ENCODE assay signal across 17 cellular contexts in genomic region chr16:65532846-65533245, GRCh38.
DNase-seq lines count a peak whose midpoint lies in the region; ATAC-seq and TF ChIP-seq lines count a peak whose summit lies in the region.
"Had no signal": no experiment of that assay in that cellular context is flagged by ENCODE, and none has a peak within 500 bp of the region (broad histone marks: within the 10 kb centered on the region; RNA-seq: fewer than 3 reads in every experiment).

No MANE protein-coding gene starts in this region.

- H4K12ac ChIP-seq in trophoblast cell (ENCODE audit: low read depth, low read length) = no peak overlapping the region

- H3K18ac ChIP-seq in trophoblast cell (ENCODE audit: low read length) = no peak overlapping the region

- H4K20me1 ChIP-seq in fibroblast of lung (ENCODE audit: control insufficient read depth, extremely low read depth, insufficient read depth, low read length) = no peaks in the 10 kb centered on the region

- DNase-seq in NCI-H82 (lab: John Stamatoyannopoulos, UW) (peak; percentile 43), NCI-H82 treated with DMSO at 0.1 percent for 48 hours (lab: John Stamatoyannopoulos, UW; ENCODE audit: unreplicated experiment) (no peak), OCI-M1 (lab: John Stamatoyannopoulos, UW) (peak; percentile 27), fibroblast of lung (ENCODE audit: low read depth in 2 of 2) (no peak), trophoblast cell (no peak), T-helper 17 cell (no peak), HPDE6-E6E7 (ENCODE audit: extremely low spot score) (no peak), substantia nigra (lab: John Stamatoyannopoulos, UW) (no peak)
- DNase-seq: 8988T; ACHN; Calu3; CD4-positive, alpha-beta T cell; DMS79; H9 had no signal

- no peak overlapping the region for H3K23ac ChIP-seq in trophoblast cell (ENCODE audit: low read length)

- TF ChIP-seq CTCF in fibroblast of lung (conservative IDR thresholded peaks at IDR 0.05 in 1 of 2, IDR thresholded peaks at IDR 0.05 in 1 of 2; ENCODE audit: low read depth in 1 of 2, low read length in 2 of 2) = no peak

- H3K36me3 Mint-ChIP-seq in T-helper 17 cell (ENCODE audit: low read depth) = no peaks in the 10 kb centered on the region

- H3K4me1 ChIP-seq in fibroblast of lung (ENCODE audit: control insufficient read depth, extremely low read depth, insufficient read depth, low read length) (no peaks in the 10 kb centered on the region), trophoblast cell (ENCODE audit: control insufficient read depth in 1 of 2, insufficient read depth in 2 of 2, low read length in 2 of 2) (no peaks in the 10 kb centered on the region)

- no peaks in the 10 kb centered on the region for H3K36me3 ChIP-seq in fibroblast of lung (ENCODE audit: control insufficient read depth, insufficient read depth, low read length)
- peaks cover 0 to 1% of the 10 kb centered on the region in 2 experiments for H3K36me3 ChIP-seq in trophoblast cell (ENCODE audit: control insufficient read depth in 1 of 2, insufficient read depth in 2 of 2, low read length in 2 of 2)

- no peak overlapping the region for H2AK5ac ChIP-seq in trophoblast cell (ENCODE audit: low read length)

- no peak overlapping the region for H3K4me3 ChIP-seq in fibroblast of lung (replicated peaks in 1 of 4; ENCODE audit: control extremely low read depth in 1 of 4, insufficient read depth in 1 of 4, low read depth in 3 of 4, low read length in 4 of 4)
- H3K4me3 ChIP-seq in trophoblast cell (ENCODE audit: low read depth, low read length) = no peak overlapping the region
- H3K4me3 ChIP-seq: GM12878, GM23338 had no signal

- H3K27me3 ChIP-seq in fibroblast of lung (ENCODE audit: control insufficient read depth, insufficient read depth, low read length) (no peaks in the 10 kb centered on the region), trophoblast cell (ENCODE audit: insufficient read depth, low read length) (no peaks in the 10 kb centered on the region)

- peak overlapping the region; percentile 55 for H2BK120ac ChIP-seq in trophoblast cell (ENCODE audit: insufficient read depth, low read length, poor library complexity)

- H3K4me2 ChIP-seq in fibroblast of lung (ENCODE audit: extremely low read depth, insufficient read depth, low read length) (no peak overlapping the region), trophoblast cell (ENCODE audit: low read length) (no peak overlapping the region)
- H3K4me2 ChIP-seq: GM23338 had no signal

- no peak overlapping the region for H3K14ac ChIP-seq in trophoblast cell (ENCODE audit: low read length)

- H4K91ac ChIP-seq in trophoblast cell (ENCODE audit: low read depth, low read length) = peak overlapping the region; percentile 11

- no peak overlapping the region for H3K4ac ChIP-seq in trophoblast cell (ENCODE audit: low read depth, low read length)

- H3K27me3 Mint-ChIP-seq in T-helper 17 cell = no peaks in the 10 kb centered on the region
- H3K27me3 Mint-ChIP-seq: B cell; CD4-positive, alpha-beta T cell had no signal

- H3K9ac ChIP-seq in fibroblast of lung (ENCODE audit: insufficient read depth, low read length) = no peak overlapping the region
- no peak overlapping the region for H3K9ac ChIP-seq in trophoblast cell (ENCODE audit: low read length)

- H3K27ac ChIP-seq in fibroblast of lung (ENCODE audit: insufficient read depth, low read length) = no peak overlapping the region
- H3K27ac ChIP-seq in trophoblast cell (ENCODE audit: low read depth, low read length) = no peak overlapping the region
- H3K27ac ChIP-seq in substantia nigra (ENCODE audit: low read depth, low read length, poor library complexity, severe bottlenecking) = no peak overlapping the region

- no peak for ATAC-seq in T-helper 17 cell
- ATAC-seq: GM12878, GM23338 had no signal

- H3K79me1 ChIP-seq in trophoblast cell (ENCODE audit: low read length) = peaks cover 5% of the 10 kb centered on the region

- WGBS in trophoblast cell (ENCODE audit: extremely low coverage, insufficient coverage, insufficient read length) = no CpG with 5 or more reads among the region's 2 CpGs

- H3K4me1 Mint-ChIP-seq in T-helper 17 cell = no peaks in the 10 kb centered on the region
- H3K4me1 Mint-ChIP-seq: B cell, GM23338, H9 had no signal

- H2AFZ ChIP-seq in fibroblast of lung (ENCODE audit: low read length) (peak overlapping the region; percentile 15), trophoblast cell (ENCODE audit: insufficient read depth, low read length, poor library complexity) (no peak overlapping the region)

- H4K8ac ChIP-seq in trophoblast cell (ENCODE audit: low read depth, low read length) = no peak overlapping the region

- peak overlapping the region; percentile 68 for H2BK12ac ChIP-seq in trophoblast cell (ENCODE audit: low read length)

- H3K9me3 ChIP-seq in fibroblast of lung (ENCODE audit: control insufficient read depth, insufficient read depth, low read depth, low read length) (no peaks in the 10 kb centered on the region), trophoblast cell (ENCODE audit: insufficient read depth, low read depth, low read length) (no peaks in the 10 kb centered on the region), T-helper 17 cell (ENCODE audit: control insufficient read depth, low read length, poor library complexity, severe bottlenecking) (no peaks in the 10 kb centered on the region)

- no peak overlapping the region for H3K4me3 Mint-ChIP-seq in T-helper 17 cell
- H3K4me3 Mint-ChIP-seq: B cell; CD4-positive, alpha-beta T cell; GM23338; H9 had no signal

- H2BK5ac ChIP-seq in trophoblast cell (ENCODE audit: low read depth, low read length, poor library complexity) = no peak overlapping the region

- H3K27ac Mint-ChIP-seq in T-helper 17 cell = no peak overlapping the region
- H3K27ac Mint-ChIP-seq: B cell; CD4-positive, alpha-beta T cell; GM23338 had no signal

- H3K79me2 ChIP-seq in fibroblast of lung (ENCODE audit: control insufficient read depth, insufficient read depth, low read length) (no peaks in the 10 kb centered on the region), trophoblast cell (ENCODE audit: control insufficient read depth, insufficient read depth, low read length, poor library complexity) (no peaks in the 10 kb centered on the region)

Comparison
In these comparisons a context has a peak if more than half of its experiments do, and no peak if none do; other contexts are left out.
1. DNase-seq: peak in NCI-H82 (single experiment) and OCI-M1 (single experiment); none in NCI-H82 treated with DMSO at 0.1 percent for 48 hours (single experiment), fibroblast of lung (0 of 2), trophoblast cell (0 of 2), T-helper 17 cell (0 of 3), HPDE6-E6E7 (single experiment) and substantia nigra (0 of 49).